In the genomic region with DNA sequence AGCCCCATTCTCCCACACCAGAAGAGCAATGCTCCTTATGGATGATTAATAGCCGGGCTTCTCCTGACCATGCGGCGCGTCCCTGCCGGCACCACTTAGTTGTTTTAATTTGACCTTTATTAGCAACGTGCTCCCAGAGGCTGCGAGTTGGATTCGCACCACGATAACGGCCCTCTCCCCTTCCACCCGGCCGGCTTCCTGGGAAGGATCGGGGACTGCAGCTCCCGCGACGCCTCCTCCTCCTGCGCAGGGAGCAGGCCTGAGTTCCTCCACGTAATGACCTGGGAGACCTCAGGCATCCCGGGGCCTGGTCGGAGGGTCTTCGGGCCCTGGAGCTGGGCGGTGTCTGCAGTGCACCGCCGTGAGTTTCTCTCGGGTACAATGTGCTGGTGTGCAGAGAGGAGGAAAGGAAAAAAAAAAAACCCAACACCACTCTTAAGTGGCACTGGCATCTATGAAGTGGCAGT, we compare ENCODE assay signal across 8 cellular contexts.
DNase-seq lines count a peak whose midpoint lies in the region; ATAC-seq and TF ChIP-seq lines count a peak whose summit lies in the region.

No MANE protein-coding gene starts in this region.

- no peak for TF ChIP-seq CTCF in AG10803 (conservative IDR thresholded peaks at IDR 0.05; ENCODE audit: low read length)
- TF ChIP-seq CTCF in HEK293 (tag by site-specific recombination; IDR thresholded peaks at IDR 0.05) = no peak
- no peak for TF ChIP-seq CTCF in MCF 10A (IDR thresholded peaks at IDR 0.05; ENCODE audit: unreplicated experiment)

- no peaks in the 10 kb centered on the region for H3K36me3 ChIP-seq in HEK293 (ENCODE audit: control insufficient read depth in 2 of 2, insufficient read depth in 1 of 2, low read length in 2 of 2)
- no peaks in the 10 kb centered on the region for H3K36me3 ChIP-seq in mucosa of stomach (ENCODE audit: control insufficient read depth, insufficient read depth, low read length)

- no peak for DNase-seq in AG10803 (ENCODE audit: low read depth)
- no peak for DNase-seq in MCF 10A (ENCODE audit: unreplicated experiment)
- no peak for DNase-seq in NCI-H748 (lab: John Stamatoyannopoulos, UW; ENCODE audit: unreplicated experiment)
- DNase-seq in mesenteric fat pad (ENCODE audit: low spot score) = no peak
- no peak for DNase-seq in left colon
- DNase-seq in T1000 (lab: John Stamatoyannopoulos, UW) = no peak

- H3K4me3 ChIP-seq in AG10803 (ENCODE audit: low read length) = peak overlapping the region; percentile 83
- peak overlapping the region; percentile 62; the same call in 1 of the 2 replicates for H3K4me3 ChIP-seq in HEK293 (ENCODE audit: low read depth, low read length)
- peak overlapping the region; percentile 4 for H3K4me3 ChIP-seq in mucosa of stomach (ENCODE audit: low read length)

- no peak for ATAC-seq in left colon

- H3K9ac ChIP-seq in mucosa of stomach (ENCODE audit: low read length) = no peak overlapping the region

- no peaks in the 10 kb centered on the region; the same call in 1 of the 2 replicates for H3K4me1 ChIP-seq in HEK293 (ENCODE audit: control insufficient read depth, insufficient read depth, low read length)
- H3K4me1 ChIP-seq in mucosa of stomach (ENCODE audit: control insufficient read depth, insufficient read depth, low read length) = peaks cover 33% of the 10 kb centered on the region

- no TSS peak for BruUV-seq in MCF 10A (replicated peaks; lab: Mats Ljungman, UMichigan)

- H3K9me3 ChIP-seq in HEK293 (ENCODE audit: control insufficient read depth, insufficient read depth, low read depth, low read length) = no peaks in the 10 kb centered on the region
- H3K9me3 ChIP-seq in mucosa of stomach (ENCODE audit: control insufficient read depth, low read length) = no peaks in the 10 kb centered on the region

- no peaks in the 10 kb centered on the region for H3K9me3 Mint-ChIP-seq in MCF 10A (ENCODE audit: unreplicated experiment)

- CTCF ChIA-PET in HEK293 (lab: Yijun Ruan, JAX) (no interaction called here), MCF 10A (lab: Yijun Ruan, JAX) (no interaction called here)

- peaks cover 75% of the 10 kb centered on the region for H3K27me3 ChIP-seq in mucosa of stomach (ENCODE audit: control insufficient read depth, insufficient read depth, low read length)

- intact Hi-C loops in MCF 10A (cut with micrococcal nuclease) = loop anchor here (5.0 to 10.0 kb wide), 3 partner anchors 141 to 456 kb away; no protein-coding TSS in a partner anchor
- intact Hi-C loops in left colon (cut with DNase I, micrococcal nuclease) = no loop called here

- H3K4me1 Mint-ChIP-seq in MCF 10A (ENCODE audit: insufficient read depth, unreplicated experiment) = peaks cover 29% of the 10 kb centered on the region

- no peak overlapping the region for H3K27ac Mint-ChIP-seq in MCF 10A (ENCODE audit: low read depth, unreplicated experiment)

- peak overlapping the region; percentile 75 for H3K4me3 Mint-ChIP-seq in MCF 10A (ENCODE audit: unreplicated experiment)

- H3K27me3 Mint-ChIP-seq in MCF 10A (ENCODE audit: insufficient read depth, unreplicated experiment) = peaks cover 37% of the 10 kb centered on the region

- POLR2A ChIA-PET in HEK293 (lab: Yijun Ruan, JAX) (no interaction called here), MCF 10A (lab: Yijun Ruan, JAX) (no interaction called here)

- no peaks in the 10 kb centered on the region for H3K36me3 Mint-ChIP-seq in MCF 10A (ENCODE audit: insufficient read depth, unreplicated experiment)

- H3K27ac ChIP-seq in HEK293 (ENCODE audit: extremely low read depth, low read depth, low read length) = no peak overlapping the region; the same call in 1 of the 2 replicates

TF ChIP-seq in HEK293, 187 proteins besides CTCF, POLR2A, EP300 and RAD21:
- no peak for TF ChIP-seq ZNF24 (tag by site-specific recombination; IDR thresholded peaks at IDR 0.05)
- no peak for TF ChIP-seq ZNF660 (tag by site-specific recombination; IDR thresholded peaks at IDR 0.05)
- no peak for TF ChIP-seq ZBTB21 (tag by site-specific recombination; IDR thresholded peaks at IDR 0.05)
- TF ChIP-seq ZNF423 (tag by site-specific recombination; IDR thresholded peaks at IDR 0.05) = no peak
- no peak for TF ChIP-seq ZNF837 (tag by site-specific recombination; IDR thresholded peaks at IDR 0.05)
- no peak for TF ChIP-seq ZNF23 (tag by site-specific recombination; IDR thresholded peaks at IDR 0.05; ENCODE audit: borderline replicate concordance)
- no peak for TF ChIP-seq ZNF791 (tag by site-specific recombination; IDR thresholded peaks at IDR 0.05)
- TF ChIP-seq, protein P1, sequence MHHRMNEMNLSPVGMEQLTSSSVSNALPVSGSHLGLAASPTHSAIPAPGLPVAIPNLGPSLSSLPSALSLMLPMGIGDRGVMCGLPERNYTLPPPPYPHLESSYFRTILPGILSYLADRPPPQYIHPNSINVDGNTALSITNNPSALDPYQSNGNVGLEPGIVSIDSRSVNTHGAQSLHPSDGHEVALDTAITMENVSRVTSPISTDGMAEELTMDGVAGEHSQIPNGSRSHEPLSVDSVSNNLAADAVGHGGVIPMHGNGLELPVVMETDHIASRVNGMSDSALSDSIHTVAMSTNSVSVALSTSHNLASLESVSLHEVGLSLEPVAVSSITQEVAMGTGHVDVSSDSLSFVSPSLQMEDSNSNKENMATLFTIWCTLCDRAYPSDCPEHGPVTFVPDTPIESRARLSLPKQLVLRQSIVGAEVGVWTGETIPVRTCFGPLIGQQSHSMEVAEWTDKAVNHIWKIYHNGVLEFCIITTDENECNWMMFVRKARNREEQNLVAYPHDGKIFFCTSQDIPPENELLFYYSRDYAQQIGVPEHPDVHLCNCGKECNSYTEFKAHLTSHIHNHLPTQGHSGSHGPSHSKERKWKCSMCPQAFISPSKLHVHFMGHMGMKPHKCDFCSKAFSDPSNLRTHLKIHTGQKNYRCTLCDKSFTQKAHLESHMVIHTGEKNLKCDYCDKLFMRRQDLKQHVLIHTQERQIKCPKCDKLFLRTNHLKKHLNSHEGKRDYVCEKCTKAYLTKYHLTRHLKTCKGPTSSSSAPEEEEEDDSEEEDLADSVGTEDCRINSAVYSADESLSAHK (tag by site-specific recombination; IDR thresholded peaks at IDR 0.05) = no peak
- TF ChIP-seq, protein P2, sequence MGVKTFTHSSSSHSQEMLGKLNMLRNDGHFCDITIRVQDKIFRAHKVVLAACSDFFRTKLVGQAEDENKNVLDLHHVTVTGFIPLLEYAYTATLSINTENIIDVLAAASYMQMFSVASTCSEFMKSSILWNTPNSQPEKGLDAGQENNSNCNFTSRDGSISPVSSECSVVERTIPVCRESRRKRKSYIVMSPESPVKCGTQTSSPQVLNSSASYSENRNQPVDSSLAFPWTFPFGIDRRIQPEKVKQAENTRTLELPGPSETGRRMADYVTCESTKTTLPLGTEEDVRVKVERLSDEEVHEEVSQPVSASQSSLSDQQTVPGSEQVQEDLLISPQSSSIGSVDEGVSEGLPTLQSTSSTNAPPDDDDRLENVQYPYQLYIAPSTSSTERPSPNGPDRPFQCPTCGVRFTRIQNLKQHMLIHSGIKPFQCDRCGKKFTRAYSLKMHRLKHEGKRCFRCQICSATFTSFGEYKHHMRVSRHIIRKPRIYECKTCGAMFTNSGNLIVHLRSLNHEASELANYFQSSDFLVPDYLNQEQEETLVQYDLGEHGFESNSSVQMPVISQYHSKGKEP (tag by site-specific recombination; IDR thresholded peaks at IDR 0.05) = no peak
- TF ChIP-seq GFI1B (tag by site-specific recombination; IDR thresholded peaks at IDR 0.05) = no peak
- TF ChIP-seq, protein P3, sequence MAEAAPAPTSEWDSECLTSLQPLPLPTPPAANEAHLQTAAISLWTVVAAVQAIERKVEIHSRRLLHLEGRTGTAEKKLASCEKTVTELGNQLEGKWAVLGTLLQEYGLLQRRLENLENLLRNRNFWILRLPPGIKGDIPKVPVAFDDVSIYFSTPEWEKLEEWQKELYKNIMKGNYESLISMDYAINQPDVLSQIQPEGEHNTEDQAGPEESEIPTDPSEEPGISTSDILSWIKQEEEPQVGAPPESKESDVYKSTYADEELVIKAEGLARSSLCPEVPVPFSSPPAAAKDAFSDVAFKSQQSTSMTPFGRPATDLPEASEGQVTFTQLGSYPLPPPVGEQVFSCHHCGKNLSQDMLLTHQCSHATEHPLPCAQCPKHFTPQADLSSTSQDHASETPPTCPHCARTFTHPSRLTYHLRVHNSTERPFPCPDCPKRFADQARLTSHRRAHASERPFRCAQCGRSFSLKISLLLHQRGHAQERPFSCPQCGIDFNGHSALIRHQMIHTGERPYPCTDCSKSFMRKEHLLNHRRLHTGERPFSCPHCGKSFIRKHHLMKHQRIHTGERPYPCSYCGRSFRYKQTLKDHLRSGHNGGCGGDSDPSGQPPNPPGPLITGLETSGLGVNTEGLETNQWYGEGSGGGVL (tag by site-specific recombination; IDR thresholded peaks at IDR 0.05) = no peak
- no peak for TF ChIP-seq ZNF354C (tag by site-specific recombination; IDR thresholded peaks at IDR 0.05; ENCODE audit: borderline replicate concordance, low read depth)
- TF ChIP-seq, protein P4, sequence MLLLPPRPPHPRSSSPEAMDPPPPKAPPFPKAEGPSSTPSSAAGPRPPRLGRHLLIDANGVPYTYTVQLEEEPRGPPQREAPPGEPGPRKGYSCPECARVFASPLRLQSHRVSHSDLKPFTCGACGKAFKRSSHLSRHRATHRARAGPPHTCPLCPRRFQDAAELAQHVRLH (tag by site-specific recombination; IDR thresholded peaks at IDR 0.05) = no peak

Comparison
In these comparisons a context has a peak if more than half of its experiments do, and no peak if none do; other contexts are left out.
1. H3K4me3 ChIP-seq: peak in every context shown above with its lines; median percentile 83 in AG10803; 62 in HEK293; 4 in mucosa of stomach.